ENCODE assay signal across 31 cellular contexts in the genomic region with DNA sequence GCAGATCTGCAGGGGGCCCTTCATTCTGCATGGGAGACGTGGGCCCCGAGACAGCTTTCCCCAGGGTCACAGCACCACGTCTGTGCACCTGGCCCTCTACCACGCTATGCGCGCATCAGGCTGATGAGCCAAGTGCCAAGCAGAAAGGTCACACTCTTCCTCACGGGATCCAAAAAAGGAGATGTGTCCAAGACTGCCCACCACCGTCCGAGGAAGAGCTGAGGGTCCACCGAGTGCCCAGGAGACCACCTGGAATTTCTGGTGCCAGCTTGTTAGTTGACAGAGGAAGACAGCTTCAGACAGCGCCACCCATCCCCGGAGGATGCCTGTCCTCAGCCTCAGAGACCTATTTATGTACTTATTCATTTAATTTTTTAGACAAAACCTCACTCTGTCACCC.
"Had no signal": no experiment of that assay in that cellular context is flagged by ENCODE, and none has a peak within 500 bp of the region (broad histone marks: within the 10 kb centered on the region; RNA-seq: fewer than 3 reads in every experiment).

No MANE protein-coding gene starts in this region.

- H3K4me3 Mint-ChIP-seq: activated T-helper 1 cell treated with anti-CD3 and anti-CD28 coated beads, Interleukin-12 subunit alpha, Interleukin-12 subunit beta, Interleukin-2, Interleukin-4 antibody, amounts not matched to agents 30 ng/mL and 10 ng/mL and 1 ng/mL, durations not matched to agents 14 hours and 24 hours and 36 hours; central memory CD8-positive, alpha-beta T cell; immature natural killer cell; natural killer cell treated with Interleukin-12 subunit alpha and Interleukin-12 subunit beta and Interleukin-15 and Interleukin-18, amount 100 ng/mL, for 72 hours; stimulated activated memory B cell treated with anti-CD40 and anti-IgM and Interleukin-4, amounts not matched to agents 10 μg/mL and 1 μg/mL and 100 μg/mL, for 72 hours; stimulated activated naive CD8-positive, alpha-beta T cell treated with anti-CD3 and anti-CD28 coated beads, Interleukin-15, amount 100 ng/mL, for 72 hours had no signal

- FAIRE-seq: colon, kidney had no signal

- H3K36me3 Mint-ChIP-seq: immature natural killer cell; natural killer cell treated with Interleukin-12 subunit alpha and Interleukin-12 subunit beta and Interleukin-15 and Interleukin-18, amount 100 ng/mL, for 72 hours; stimulated activated memory B cell treated with anti-CD40 and anti-IgM and Interleukin-4, amounts not matched to agents 10 μg/mL and 1 μg/mL and 100 μg/mL, for 72 hours had no signal

- H3K27me3 ChIP-seq: gastroesophageal sphincter, left lung, sigmoid colon, tibial artery had no signal

- H3K36me3 ChIP-seq: gastroesophageal sphincter, left lung, neutrophil, sigmoid colon, tibial artery had no signal

- H3K4me2 ChIP-seq: smooth muscle cell had no signal

- H3K4me1 Mint-ChIP-seq: immature natural killer cell; stimulated activated memory B cell treated with anti-CD40 and anti-IgM and Interleukin-4, amounts not matched to agents 10 μg/mL and 1 μg/mL and 100 μg/mL, for 72 hours had no signal

- H3K4me3 ChIP-seq: gastroesophageal sphincter, left lung, mucosa of descending colon, sigmoid colon, smooth muscle cell, tibial artery had no signal

- H3K9me3 Mint-ChIP-seq: activated T-helper 1 cell treated with anti-CD3 and anti-CD28 coated beads, Interleukin-12 subunit alpha, Interleukin-12 subunit beta, Interleukin-2, Interleukin-4 antibody, amounts not matched to agents 30 ng/mL and 10 ng/mL and 1 ng/mL, durations not matched to agents 14 hours and 24 hours and 36 hours; central memory CD8-positive, alpha-beta T cell; immature natural killer cell; natural killer cell treated with Interleukin-12 subunit alpha and Interleukin-12 subunit beta and Interleukin-15 and Interleukin-18, amount 100 ng/mL, for 72 hours; stimulated activated memory B cell treated with anti-CD40 and anti-IgM and Interleukin-4, amounts not matched to agents 10 μg/mL and 1 μg/mL and 100 μg/mL, for 72 hours; stimulated activated naive CD8-positive, alpha-beta T cell treated with anti-CD3 and anti-CD28 coated beads, Interleukin-15, amount 100 ng/mL, for 72 hours had no signal

- H3K9me3 ChIP-seq: gastroesophageal sphincter, left lung, mucosa of descending colon, neutrophil, sigmoid colon, tibial artery had no signal

- H3K27ac Mint-ChIP-seq: activated T-helper 1 cell treated with anti-CD3 and anti-CD28 coated beads, Interleukin-12 subunit alpha, Interleukin-12 subunit beta, Interleukin-2, Interleukin-4 antibody, amounts not matched to agents 30 ng/mL and 10 ng/mL and 1 ng/mL, durations not matched to agents 14 hours and 24 hours and 36 hours; immature natural killer cell; natural killer cell treated with Interleukin-12 subunit alpha and Interleukin-12 subunit beta and Interleukin-15 and Interleukin-18, amount 100 ng/mL, for 72 hours; stimulated activated memory B cell treated with anti-CD40 and anti-IgM and Interleukin-4, amounts not matched to agents 10 μg/mL and 1 μg/mL and 100 μg/mL, for 72 hours had no signal

- H3K27ac ChIP-seq: neutrophil, VCaP had no signal

- ATAC-seq: activated CD4-positive, CD25-positive, alpha-beta regulatory T cell treated with anti-CD3 and anti-CD28 coated beads, Interleukin-2, amount 50 U/mL, for 24 hours; gastroesophageal sphincter; mucosa of descending colon; natural killer cell treated with Interleukin-12 subunit alpha and Interleukin-12 subunit beta and Interleukin-15 and Interleukin-18, amount 100 ng/mL, for 72 hours; stimulated activated naive CD8-positive, alpha-beta T cell treated with anti-CD3 and anti-CD28 coated beads, Interleukin-15, amount 100 ng/mL, for 72 hours had no signal

- DNase-seq: activated CD4-positive, alpha-beta T cell treated with anti-CD3 and anti-CD28 coated beads for 48 hours; activated CD4-positive, alpha-beta T cell treated with anti-CD3 and anti-CD28 coated beads, Interleukin-2, amount 50 U/mL, for 48 hours; activated CD8-positive, alpha-beta memory T cell treated with anti-CD3 and anti-CD28 coated beads, Interleukin-2, amount 50 U/mL, for 4 hours; activated gamma-delta T cell treated with Interleukin-2 at 50 U/mL for 16 hours; activated naive CD4-positive, alpha-beta T cell treated with anti-CD3 and anti-CD28 coated beads, Interleukin-2, amount 50 U/mL, for 16 hours; activated T-cell treated with anti-CD3 and anti-CD28 coated beads, Interleukin-2, amount 50 U/mL, for 1 hour; amniotic stem cell; effector memory CD4-positive, alpha-beta T cell; erythroblast; hypothalamus; immature natural killer cell; kidney; mucosa of descending colon; sigmoid colon; stimulated activated CD4-positive, alpha-beta T cell treated with anti-CD3 and anti-CD28 coated beads, Interleukin-1b, Interleukin-23, amount 100 ng/mL, for 48 hours; stimulated activated CD4-positive, alpha-beta T cell treated with anti-CD3 and anti-CD28 coated beads, Interleukin-4, amount 100 ng/mL, for 4 hours; stimulated activated CD8-positive, alpha-beta memory T cell treated with anti-CD3 and anti-CD28 coated beads, Interleukin-4, amount 100 ng/mL, for 48 hours; stimulated activated naive CD8-positive, alpha-beta T cell treated with anti-CD3 and anti-CD28 coated beads, Interleukin-15, amount 100 ng/mL, for 72 hours; T-helper 1 cell had no signal
